1 cellular context compared by ENCODE assay signal in the genomic region with DNA sequence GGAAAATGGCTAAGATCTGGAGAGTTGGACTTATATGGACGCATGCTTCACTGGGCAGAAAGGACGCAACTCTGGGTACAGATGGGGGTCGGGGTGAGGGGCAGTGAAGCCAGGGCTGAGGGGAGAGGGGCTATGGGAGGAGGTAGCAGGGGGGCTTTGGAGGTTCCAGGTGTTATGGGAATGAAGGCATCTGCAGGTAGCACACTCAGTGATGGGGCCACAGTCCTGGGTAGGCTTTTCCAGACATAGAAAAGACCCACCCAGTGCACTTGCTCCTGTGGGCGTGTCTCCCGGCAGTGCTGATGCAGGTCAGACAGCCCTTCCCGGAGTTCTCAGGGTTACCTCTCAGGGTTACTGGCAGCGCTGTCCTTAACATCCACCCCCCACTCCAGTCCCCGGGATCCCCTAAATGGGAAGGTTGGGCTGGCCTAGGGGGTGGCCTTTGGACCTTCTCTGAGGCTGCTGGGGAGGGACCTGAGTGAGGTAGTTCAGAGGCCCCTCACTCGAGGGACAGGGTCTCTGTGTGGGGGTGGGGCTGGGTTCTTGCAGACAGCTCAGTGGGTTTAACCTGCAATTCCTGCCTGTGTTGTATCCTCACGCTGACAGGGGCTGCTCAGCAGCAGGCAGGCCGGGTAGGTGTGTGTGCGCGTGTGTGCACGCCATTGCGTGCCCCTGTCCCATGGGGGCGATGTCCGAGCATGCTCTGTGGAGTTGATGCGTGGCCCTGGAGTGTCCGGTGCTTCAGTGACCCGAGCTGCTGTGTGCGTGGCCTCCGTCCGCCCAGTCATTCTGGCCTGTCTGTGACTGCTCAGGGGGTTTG.
TF ChIP-seq lines count a peak whose summit lies in the region.

No MANE protein-coding gene starts in this region.

TF ChIP-seq in SK-N-SH, 30 proteins besides CTCF, POLR2A, EP300 and RAD21:
- TF ChIP-seq POLR2AphosphoS5 (IDR thresholded peaks at IDR 0.05; ENCODE audit: low read depth, low read length), result peak; percentile 39
- TF ChIP-seq, protein P1, sequence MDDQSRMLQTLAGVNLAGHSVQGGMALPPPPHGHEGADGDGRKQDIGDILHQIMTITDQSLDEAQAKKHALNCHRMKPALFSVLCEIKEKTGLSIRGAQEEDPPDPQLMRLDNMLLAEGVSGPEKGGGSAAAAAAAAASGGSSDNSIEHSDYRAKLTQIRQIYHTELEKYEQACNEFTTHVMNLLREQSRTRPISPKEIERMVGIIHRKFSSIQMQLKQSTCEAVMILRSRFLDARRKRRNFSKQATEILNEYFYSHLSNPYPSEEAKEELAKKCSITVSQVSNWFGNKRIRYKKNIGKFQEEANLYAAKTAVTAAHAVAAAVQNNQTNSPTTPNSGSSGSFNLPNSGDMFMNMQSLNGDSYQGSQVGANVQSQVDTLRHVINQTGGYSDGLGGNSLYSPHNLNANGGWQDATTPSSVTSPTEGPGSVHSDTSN (IDR thresholded peaks at IDR 0.05), result 0 out of 2 replicates have a peak, but pooled peaks have one; percentile 2
- no peak for TF ChIP-seq RFX5 (IDR thresholded peaks at IDR 0.05; ENCODE audit: low read length)
